In the genomic region with DNA sequence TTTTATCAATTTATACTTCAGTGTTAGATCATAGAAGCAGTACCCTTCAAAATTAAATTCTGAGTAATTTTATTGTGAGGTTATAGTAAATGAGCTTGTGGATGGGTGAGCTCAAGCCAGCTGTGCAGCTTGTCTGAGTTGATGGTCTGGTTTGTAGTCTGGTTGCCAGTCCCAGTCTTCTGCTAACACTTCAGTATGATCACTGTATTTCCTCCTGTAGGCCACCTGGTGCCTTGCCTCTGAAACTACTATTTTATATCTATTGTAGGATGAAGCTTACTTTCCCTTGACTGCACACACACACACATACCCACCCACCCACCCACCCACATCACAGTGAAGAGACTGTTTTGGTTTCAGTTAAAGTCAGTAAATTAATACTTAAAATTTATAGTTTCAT, we compare ENCODE assay signal across 1 cellular context.
TF ChIP-seq lines count a peak whose summit lies in the region.

No MANE protein-coding gene starts in this region.

TF ChIP-seq in IMR-90, 13 proteins besides CTCF, POLR2A, EP300 and RAD21:
- TF ChIP-seq BHLHE40 (IDR thresholded peaks at IDR 0.05; ENCODE audit: low read depth, low read length) (no peak), MXI1 (IDR thresholded peaks at IDR 0.05; ENCODE audit: borderline replicate concordance, low read depth, low read length) (no peak), RCOR1 (IDR thresholded peaks at IDR 0.05; ENCODE audit: insufficient replicate concordance, low read length) (no peak), FOS (IDR thresholded peaks at IDR 0.05; ENCODE audit: low read depth, low read length) (no peak), CEBPB (IDR thresholded peaks at IDR 0.05; ENCODE audit: low read depth, low read length) (no peak), SMC3 (IDR thresholded peaks at IDR 0.05; ENCODE audit: low read depth, low read length) (no peak), MAZ (IDR thresholded peaks at IDR 0.05; ENCODE audit: borderline replicate concordance, low read depth, low read length) (no peak), NFE2L2 (IDR thresholded peaks at IDR 0.05; ENCODE audit: low read depth, low read length) (no peak), MAFK (IDR thresholded peaks at IDR 0.05; ENCODE audit: low read depth, low read length) (no peak), CHD1 (IDR thresholded peaks at IDR 0.05; ENCODE audit: low read depth, low read length) (no peak), RFX5 (IDR thresholded peaks at IDR 0.05; ENCODE audit: low read depth, low read length) (no peak)
- TF ChIP-seq, protein P1, sequence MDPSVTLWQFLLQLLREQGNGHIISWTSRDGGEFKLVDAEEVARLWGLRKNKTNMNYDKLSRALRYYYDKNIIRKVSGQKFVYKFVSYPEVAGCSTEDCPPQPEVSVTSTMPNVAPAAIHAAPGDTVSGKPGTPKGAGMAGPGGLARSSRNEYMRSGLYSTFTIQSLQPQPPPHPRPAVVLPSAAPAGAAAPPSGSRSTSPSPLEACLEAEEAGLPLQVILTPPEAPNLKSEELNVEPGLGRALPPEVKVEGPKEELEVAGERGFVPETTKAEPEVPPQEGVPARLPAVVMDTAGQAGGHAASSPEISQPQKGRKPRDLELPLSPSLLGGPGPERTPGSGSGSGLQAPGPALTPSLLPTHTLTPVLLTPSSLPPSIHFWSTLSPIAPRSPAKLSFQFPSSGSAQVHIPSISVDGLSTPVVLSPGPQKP (IDR thresholded peaks at IDR 0.05; ENCODE audit: borderline replicate concordance, low read depth, low read length), result no peak
